32 cellular contexts compared by ENCODE assay signal in the genomic region with DNA sequence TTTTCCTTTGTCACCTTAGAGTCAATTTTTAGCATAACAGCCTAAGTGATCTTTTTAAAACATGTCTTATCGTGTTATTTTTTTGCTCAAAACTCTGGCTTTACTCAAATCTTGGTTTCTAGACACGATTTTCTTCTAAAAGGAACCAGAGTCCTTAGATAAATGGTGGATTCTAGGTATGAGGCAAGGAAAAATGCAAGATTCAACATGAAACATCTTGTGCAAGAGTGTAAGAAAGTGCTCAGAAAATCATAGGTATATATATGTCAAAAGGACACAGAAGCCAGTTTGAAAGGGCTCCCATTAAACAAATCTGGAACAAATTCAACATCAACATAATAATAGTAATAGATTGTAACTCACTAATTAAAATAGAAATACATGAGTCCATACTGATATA. TPM values are rescaled to one million over a fixed set of nuclear protein-coding genes. Genes with fewer than 3 reads are reported as not detected.
"Had no signal": no experiment of that assay in that cellular context is flagged by ENCODE, and none has a peak within 500 bp of the region (broad histone marks: within the 10 kb centered on the region; RNA-seq: fewer than 3 reads in every experiment).

No MANE protein-coding gene starts in this region.

- H3K27ac ChIP-seq: coronary artery, dorsolateral prefrontal cortex, epithelial cell of prostate, esophagus squamous epithelium, gastrocnemius medialis, heart right ventricle, left lung, lower lobe of right lung had no signal

- ATAC-seq: esophagus mucosa; gastrocnemius medialis; heart right ventricle; left cardiac atrium; left lung; left ventricle myocardium superior; lower lobe of right lung; naive thymus-derived CD4-positive, alpha-beta T cell had no signal

- FAIRE-seq: colon, endothelial cell of umbilical vein, islet of Langerhans, keratinocyte had no signal

- H3K27me3 ChIP-seq: esophagus squamous epithelium, gastrocnemius medialis, left lung had no signal

- H3K9me3 ChIP-seq: esophagus squamous epithelium, gastrocnemius medialis, heart right ventricle, left lung, lower lobe of right lung had no signal

- H3K4me3 ChIP-seq: coronary artery, dorsolateral prefrontal cortex, esophagus squamous epithelium, gastrocnemius medialis, heart right ventricle, left lung, lower lobe of right lung had no signal

- DNase-seq: dermis blood vessel endothelial cell; dorsolateral prefrontal cortex; effector CD4-positive, alpha-beta T cell; effector memory CD4-positive, alpha-beta T cell; erythroblast; esophagus squamous epithelium; foreskin fibroblast; foreskin melanocyte; gastrocnemius medialis; glutamatergic neuron; head of caudate nucleus; heart right ventricle; hippocampal formation; left cardiac atrium; left lung; left ventricle myocardium superior; lower lobe of right lung; mesendoderm; midbrain; naive thymus-derived CD4-positive, alpha-beta T cell had no signal

- H3K4me1 ChIP-seq: gastrocnemius medialis, heart right ventricle, left lung, lower lobe of right lung had no signal

- H3K36me3 ChIP-seq: esophagus squamous epithelium, gastrocnemius medialis, heart right ventricle, left lung, lower lobe of right lung had no signal

RNA-seq across cellular contexts. Expression of a gene that starts 8.1 kb away (rescaled TPM):
- total RNA-seq: dermis blood vessel endothelial cell; esophagus mucosa; kidney epithelial cell; left ventricle myocardium superior; lower leg skin; lung microvascular endothelial cell; mononuclear cell; mucosa of gallbladder; naive thymus-derived CD4-positive, alpha-beta T cell had no signal
- polyA plus RNA-seq: heart right ventricle; keratinocyte; naive thymus-derived CD4-positive, alpha-beta T cell had no signal
